8 cellular contexts compared by ENCODE assay signal in genomic region chr11:123233280-123233977, GRCh38. TPM values are rescaled to one million over a fixed set of nuclear protein-coding genes. Genes with fewer than 3 reads are reported as not detected.
DNase-seq lines count a peak whose midpoint lies in the region; ATAC-seq and TF ChIP-seq lines count a peak whose summit lies in the region.

No MANE protein-coding gene starts in this region.

- H3K9me3 ChIP-seq in esophagus muscularis mucosa, result no peaks in the 10 kb centered on the region

- no peak overlapping the region for H3K4me3 ChIP-seq in esophagus muscularis mucosa

- TF ChIP-seq POLR2A in esophagus muscularis mucosa (IDR thresholded peaks at IDR 0.05; ENCODE audit: low read depth), result no peak

- no peak for TF ChIP-seq CTCF in esophagus muscularis mucosa (IDR thresholded peaks at IDR 0.05)

- H3K27me3 ChIP-seq in esophagus muscularis mucosa, result no peaks in the 10 kb centered on the region

- ATAC-seq in GM19397 (IDR thresholded peaks at IDR 0.05; ENCODE audit: unreplicated experiment) (peak; percentile 87), HG03159 (IDR thresholded peaks at IDR 0.05; ENCODE audit: unreplicated experiment) (peak; percentile 97)

- 78% methylated on average over 6 of the region's 6 CpGs for WGBS in esophagus muscularis mucosa

- no peak for TF ChIP-seq EP300 in esophagus muscularis mucosa (IDR thresholded peaks at IDR 0.05)

- peaks cover 0 to 56% (median 53%) of the 10 kb centered on the region in 4 donors for H3K4me1 ChIP-seq in esophagus muscularis mucosa

- peak overlapping the region; percentile 56 to 74 (median 68) for H3K27ac ChIP-seq in esophagus muscularis mucosa (replicated peaks in 1 of 4)

- intact Hi-C loops in esophagus muscularis mucosa (cut with DNase I), result loop anchor here (5.0 kb wide), 1 partner anchor 46 kb away; no protein-coding TSS in a partner anchor

- H3K36me3 ChIP-seq in esophagus muscularis mucosa, result no peaks in the 10 kb centered on the region

- DNase-seq in EH (ENCODE audit: low read depth), result peak; percentile 23
- DNase-seq in esophagus muscularis mucosa (ENCODE audit: extremely low spot score), result no peak
- DNase-seq in iPS-NIHi11 (ENCODE audit: low spot score), result no peak
- no peak for DNase-seq in NCI-H446 (lab: John Stamatoyannopoulos, UW)
- DNase-seq in NCI-H146 (lab: John Stamatoyannopoulos, UW), result no peak
- no peak for DNase-seq in superior temporal gyrus (ENCODE audit: extremely low spot score)

RNA-seq across cellular contexts. Expression of gene CLMP, which starts 38.4 kb away (rescaled TPM):
- 100 to 1,000 TPM; 169 to 215 (median 197) TPM for total RNA-seq in esophagus muscularis mucosa
